ENCODE assay signal across 8 cellular contexts in the genomic region with DNA sequence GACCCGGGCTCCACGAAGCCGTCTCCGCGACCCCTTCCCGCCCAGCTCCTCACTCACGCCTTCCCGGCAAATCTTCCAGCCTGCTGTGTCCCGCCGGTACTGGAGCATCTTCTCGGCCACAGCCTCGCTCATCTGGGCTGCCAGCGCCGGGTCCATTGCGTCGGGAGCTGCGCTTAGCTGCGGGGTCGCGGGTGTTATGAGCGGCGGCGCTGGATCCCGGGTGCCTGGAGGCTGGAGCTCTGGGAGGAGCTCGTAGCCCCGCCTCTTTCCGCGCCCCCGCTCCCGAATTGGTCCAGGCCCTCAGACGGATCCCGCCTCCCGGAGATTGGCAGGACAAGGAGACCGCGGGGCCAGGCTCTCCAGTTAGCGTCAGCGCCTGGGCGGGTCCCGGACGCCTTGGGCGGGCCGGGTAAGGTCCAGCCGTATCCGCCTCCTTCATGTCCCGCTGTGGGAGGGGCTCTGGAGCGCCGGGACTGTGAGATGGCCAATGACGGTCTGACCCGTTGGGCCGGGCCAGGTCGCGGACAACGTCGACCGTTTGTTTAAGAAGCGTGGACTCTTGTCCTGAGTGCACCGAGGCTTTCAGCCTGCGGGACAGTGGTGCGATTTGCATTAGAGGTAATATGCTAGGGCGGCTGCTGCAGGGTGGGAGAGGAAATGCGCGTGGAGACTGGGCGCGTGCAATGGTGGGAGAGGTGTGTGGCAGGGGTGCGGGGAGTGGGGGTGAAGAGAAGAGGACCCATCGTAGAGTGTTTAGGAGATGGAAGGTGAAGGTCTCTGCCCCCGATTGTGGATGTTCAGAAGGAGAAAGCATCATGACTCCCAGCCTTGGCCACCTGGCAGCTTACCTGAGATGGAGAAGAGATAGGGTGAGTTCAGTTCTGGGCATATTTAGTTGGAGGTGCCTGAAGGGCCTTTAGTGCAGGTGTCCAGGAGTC. TPM values are rescaled to one million over a fixed set of nuclear protein-coding genes. Genes with fewer than 3 reads are reported as not detected.
A peak's percentile ranks its signal among the peaks of the same experiment; 100 is the strongest.
DNase-seq lines count a peak whose midpoint lies in the region; ATAC-seq and TF ChIP-seq lines count a peak whose summit lies in the region.

STARD5 (minus strand) TSS at position 198 of the 938 bp plus-strand sequence; CDS start at position 156, 42 bp downstream.

- POLR2A ChIA-PET in SK-N-SH (lab: Yijun Ruan, JAX): interaction anchor here (0.7 to 1.0 kb wide), 4 partner anchors 11 to 58 kb away, joined by 3 to 6 read pairs (median 4); no protein-coding TSS in a partner anchor

- H4K20me1 ChIP-seq in SK-N-SH (ENCODE audit: insufficient read depth) (no peaks in the 10 kb centered on the region), osteoblast (ENCODE audit: insufficient read depth, low read length) (peaks cover under 1% of the 10 kb centered on the region)

- DNase-seq in NCI-H1048 (lab: John Stamatoyannopoulos, UW): peak; percentile 89
- peak; percentile 98 for DNase-seq in SK-N-SH
- peak; percentile 97 to 98 for DNase-seq in activated naive CD4-positive, alpha-beta T cell treated with anti-CD3 and anti-CD28 coated beads, Interleukin-2, amount 50 U/mL, for 72 hours (ENCODE audit: low spot score in 2 of 2)
- peak; percentile 99 for DNase-seq in glutamatergic neuron
- peak; percentile 98 for DNase-seq in osteoblast (ENCODE audit: insufficient read length, low spot score, missing footprints)

- peaks cover 14% of the 10 kb centered on the region for H3F3A ChIP-seq in SK-N-SH (replicated peaks; ENCODE audit: insufficient read depth)

- peak within 1 kb of the TSS; percentile 74 to 94 for H3K27ac Mint-ChIP-seq in activated naive CD4-positive, alpha-beta T cell treated with anti-CD3 and anti-CD28 coated beads, Interleukin-2, amount 50 U/mL, for 72 hours
- peak within 1 kb of the TSS; percentile 75 for H3K27ac Mint-ChIP-seq in glutamatergic neuron (ENCODE audit: unreplicated experiment)

- no peaks in the 10 kb centered on the region for H3K4me1 Mint-ChIP-seq in glutamatergic neuron (ENCODE audit: low read depth, unreplicated experiment)

- TF ChIP-seq EP300 in SK-N-SH (IDR thresholded peaks at IDR 0.05; ENCODE audit: borderline replicate concordance in 1 of 2, low read depth in 1 of 2, low read length in 1 of 2): no peak

- H3K27ac ChIP-seq in SK-N-SH (ENCODE audit: low read depth in 2 of 2, low read length in 1 of 2): peak within 1 kb of the TSS in 1 of 2 experiments; percentile 34; a peak in 1 of 4 replicates
- peak within 1 kb of the TSS; percentile 72 for H3K27ac ChIP-seq in osteoblast (ENCODE audit: low read depth, low read length)
- peak within 1 kb of the TSS; percentile 26 for H3K27ac ChIP-seq in thymus (ENCODE audit: low read depth)

- no peak for TF ChIP-seq CTCF in SK-N-SH (IDR thresholded peaks at IDR 0.05)
- TF ChIP-seq CTCF in glutamatergic neuron (IDR thresholded peaks at IDR 0.05; ENCODE audit: partially characterized antibody, unreplicated experiment): no peak
- no peak for TF ChIP-seq CTCF in osteoblast (IDR thresholded peaks at IDR 0.05; ENCODE audit: extremely low read depth, low read depth, low read length)

- H3K4me2 ChIP-seq in SK-N-SH: peak within 1 kb of the TSS; percentile 86
- H3K4me2 ChIP-seq in osteoblast (ENCODE audit: insufficient read depth, low read length): peak within 1 kb of the TSS; percentile 88

- H3K79me2 ChIP-seq in SK-N-SH (ENCODE audit: insufficient read depth) (no peaks in the 10 kb centered on the region), osteoblast (ENCODE audit: insufficient read depth, low read length) (peaks cover 23% of the 10 kb centered on the region)

- peak; percentile 99 for ATAC-seq in HG02588 (IDR thresholded peaks at IDR 0.05; ENCODE audit: unreplicated experiment)
- peak; percentile 100 for ATAC-seq in activated naive CD4-positive, alpha-beta T cell treated with anti-CD3 and anti-CD28 coated beads, Interleukin-2, amount 50 U/mL, for 72 hours

- H3K4me3 ChIP-seq in GM08714 (ENCODE audit: low read length): peak within 1 kb of the TSS; percentile 88
- peak within 1 kb of the TSS; percentile 80 to 82 for H3K4me3 ChIP-seq in SK-N-SH (ENCODE audit: low read depth in 2 of 2, low read length in 1 of 2)
- peak within 1 kb of the TSS; percentile 87 for H3K4me3 ChIP-seq in osteoblast (ENCODE audit: insufficient read depth, low read length)
- H3K4me3 ChIP-seq in thymus (ENCODE audit: low read length): peak within 1 kb of the TSS; percentile 37

- H3K4me1 ChIP-seq in SK-N-SH (ENCODE audit: control insufficient read depth in 1 of 2, insufficient read depth in 2 of 2, low read depth in 1 of 2, low read length in 1 of 2): peaks cover 4 to 5% of the 10 kb centered on the region in 2 experiments; a peak in 2 of 4 replicates
- H3K4me1 ChIP-seq in osteoblast (ENCODE audit: insufficient read depth, low read length): peaks cover 39% of the 10 kb centered on the region
- H3K4me1 ChIP-seq in thymus (ENCODE audit: control insufficient read depth, insufficient read depth, low read length): peaks cover 9% of the 10 kb centered on the region

- no peaks in the 10 kb centered on the region for H3K9me3 Mint-ChIP-seq in activated naive CD4-positive, alpha-beta T cell treated with anti-CD3 and anti-CD28 coated beads, Interleukin-2, amount 50 U/mL, for 72 hours
- peaks cover 4% of the 10 kb centered on the region for H3K9me3 Mint-ChIP-seq in glutamatergic neuron (ENCODE audit: unreplicated experiment)

- H2AFZ ChIP-seq in SK-N-SH (ENCODE audit: low read depth) (peak within 1 kb of the TSS; percentile 100), osteoblast (ENCODE audit: low read length) (peak within 1 kb of the TSS; percentile 95)

- WGBS in SK-N-SH (ENCODE audit: low lambda C conversion rate): under 1% methylated on average over 18 of the region's 67 CpGs
- WGBS in thymus: 1% methylated on average over 67 of the region's 67 CpGs

- H3K9ac ChIP-seq in SK-N-SH: peak within 1 kb of the TSS; percentile 72

- H3K9me3 ChIP-seq in SK-N-SH: no peaks in the 10 kb centered on the region
- no peaks in the 10 kb centered on the region for H3K9me3 ChIP-seq in osteoblast (ENCODE audit: low read depth, low read length)
- no peaks in the 10 kb centered on the region for H3K9me3 ChIP-seq in thymus (ENCODE audit: control insufficient read depth)

- H3K27me3 ChIP-seq in SK-N-SH (ENCODE audit: insufficient read depth) (no peaks in the 10 kb centered on the region), osteoblast (ENCODE audit: insufficient read depth, low read length) (no peaks in the 10 kb centered on the region), thymus (ENCODE audit: control insufficient read depth, insufficient read depth) (no peaks in the 10 kb centered on the region)

- CTCF ChIA-PET in SK-N-SH (lab: Yijun Ruan, JAX): interaction anchor here (1.0 to 1.3 kb wide), 4 partner anchors 13 to 58 kb away, joined by 4 to 5 read pairs (median 4); no protein-coding TSS in a partner anchor

- no peaks in the 10 kb centered on the region for H3K36me3 ChIP-seq in SK-N-SH (replicated peaks in 1 of 2; ENCODE audit: control insufficient read depth in 1 of 2, insufficient read depth in 2 of 2, low read length in 1 of 2)
- peaks cover 26% of the 10 kb centered on the region for H3K36me3 ChIP-seq in osteoblast (ENCODE audit: insufficient read depth, low read length)
- peaks cover 8% of the 10 kb centered on the region for H3K36me3 ChIP-seq in thymus (ENCODE audit: control insufficient read depth, insufficient read depth)

- H3K4me3 Mint-ChIP-seq in glutamatergic neuron (ENCODE audit: unreplicated experiment): peak within 1 kb of the TSS; percentile 96

- H3K36me3 Mint-ChIP-seq in activated naive CD4-positive, alpha-beta T cell treated with anti-CD3 and anti-CD28 coated beads, Interleukin-2, amount 50 U/mL, for 72 hours: peaks cover 2 to 5% of the 10 kb centered on the region in 2 donors
- no peaks in the 10 kb centered on the region for H3K36me3 Mint-ChIP-seq in glutamatergic neuron (ENCODE audit: unreplicated experiment)

- H3K27me3 Mint-ChIP-seq in glutamatergic neuron (ENCODE audit: unreplicated experiment): peaks cover 6% of the 10 kb centered on the region

- no peak for TF ChIP-seq RAD21 in SK-N-SH (IDR thresholded peaks at IDR 0.05; ENCODE audit: low read length)

- H3K9me2 ChIP-seq in SK-N-SH: no peaks in the 10 kb centered on the region

TF ChIP-seq in SK-N-SH, 30 proteins besides CTCF, POLR2A, EP300 and RAD21 (continues in another document):
- 0 out of 2 replicates have a peak, but pooled peaks have one; percentile 12 for TF ChIP-seq REST (IDR thresholded peaks at IDR 0.05; ENCODE audit: low read depth, low read length)
- no peak for TF ChIP-seq MXI1 (IDR thresholded peaks at IDR 0.05; ENCODE audit: low read depth, low read length)
- no peak for TF ChIP-seq MEF2A (IDR thresholded peaks at IDR 0.05; ENCODE audit: borderline replicate concordance, low read depth)
- no peak for TF ChIP-seq NFIC (IDR thresholded peaks at IDR 0.05; ENCODE audit: borderline replicate concordance)
- TF ChIP-seq RFX5 (IDR thresholded peaks at IDR 0.05; ENCODE audit: low read length): no peak

RNA-seq across cellular contexts. Expression of gene STARD5, which starts in this region (rescaled TPM):
- polyA plus RNA-seq in SK-N-SH (2012; rRNA removed) (1.6 and 3.2 TPM in 2 replicates), thymus (12.0 TPM)
- polyA plus RNA-seq in SK-N-SH (2012; cell fraction: cytosol; rRNA removed): 1.0 and 1.4 TPM in 2 replicates
- polyA plus RNA-seq in SK-N-SH (2012; cell fraction: nucleus; rRNA removed): 5.7 and 6.5 TPM in 2 replicates
- total RNA-seq in activated naive CD4-positive, alpha-beta T cell treated with anti-CD3 and anti-CD28 coated beads, Interleukin-2, amount 50 U/mL, for 72 hours: 1 to 10 TPM; 8.0 to 8.8 TPM
- total RNA-seq in glutamatergic neuron (ENCODE audit: unreplicated experiment) (3.1 TPM), osteoblast (5.9 and 6.5 TPM in 2 replicates)

Comparison
In these comparisons a context has a peak if more than half of its experiments do, and no peak if none do; other contexts are left out.
1. H3K4me3 ChIP-seq: peak in every context shown above with its lines; median percentile 88 in GM08714; 87 in osteoblast; 81 in SK-N-SH; 37 in thymus.